11 cellular contexts compared by ENCODE assay signal in genomic region chr1:167683641-167684502, GRCh38. TPM values are rescaled to one million over a fixed set of nuclear protein-coding genes. Genes with fewer than 3 reads are reported as not detected.
DNase-seq lines count a peak whose midpoint lies in the region; ATAC-seq, FAIRE-seq and TF ChIP-seq lines count a peak whose summit lies in the region.
"Had no signal": no experiment of that assay in that cellular context is flagged by ENCODE, and none has a peak within 500 bp of the region (broad histone marks: within the 10 kb centered on the region; RNA-seq: fewer than 3 reads in every experiment).

No MANE protein-coding gene starts in this region.

- H3K9ac ChIP-seq in DND-41 (ENCODE audit: low read depth, low read length), result no peak overlapping the region

- peaks cover 0 to 59% (median 12%) of the 10 kb centered on the region in 3 donors for H3K36me3 Mint-ChIP-seq in naive thymus-derived CD8-positive, alpha-beta T cell

- peaks cover 57% of the 10 kb centered on the region for H3K79me2 ChIP-seq in DND-41 (ENCODE audit: insufficient read depth, low read length)

- intact Hi-C loops in thyroid gland (cut with DNase I), result no loop called here

- H3K4me3 Mint-ChIP-seq in naive thymus-derived CD8-positive, alpha-beta T cell, result no peak overlapping the region
- H3K4me3 Mint-ChIP-seq: HFFc6, nephron had no signal

- peaks cover 46% of the 10 kb centered on the region for H4K20me1 ChIP-seq in DND-41 (ENCODE audit: insufficient read depth, low read length)

- no peak for FAIRE-seq in GM19239 (lab: Jason Lieb, UNC)

- ATAC-seq in DND-41 (ENCODE audit: insufficient read depth, low read depth), result no peak
- no peak for ATAC-seq in naive thymus-derived CD8-positive, alpha-beta T cell

- H3K27ac Mint-ChIP-seq in naive thymus-derived CD8-positive, alpha-beta T cell, result peak overlapping the region in 9 of 10 donors; percentile 59 to 93 (median 78)
- H3K27ac Mint-ChIP-seq: HFFc6, nephron had no signal

- H2AFZ ChIP-seq in DND-41 (ENCODE audit: low read depth, low read length), result no peak overlapping the region

- H3K4me1 Mint-ChIP-seq in naive thymus-derived CD8-positive, alpha-beta T cell, result peaks cover 14 to 52% (median 31%) of the 10 kb centered on the region in 4 donors

- no peak for TF ChIP-seq CTCF in DND-41 (IDR thresholded peaks at IDR 0.05; ENCODE audit: borderline replicate concordance, extremely low read depth, low read length, poor library complexity, severe bottlenecking)
- no peak for TF ChIP-seq CTCF in thyroid gland (IDR thresholded peaks at IDR 0.05)

- no peak overlapping the region for H3K4me3 ChIP-seq in DND-41 (ENCODE audit: low read depth in 1 of 2, low read length in 2 of 2)
- H3K4me3 ChIP-seq in SJCRH30, result no peak overlapping the region
- no peak overlapping the region for H3K4me3 ChIP-seq in esophagus (ENCODE audit: low read depth in 1 of 2, low read length in 2 of 2)
- no peak overlapping the region for H3K4me3 ChIP-seq in thyroid gland (replicated peaks in 1 of 3)

- no peak for TF ChIP-seq POLR2A in thyroid gland (IDR thresholded peaks at IDR 0.05)

- H3K9me3 ChIP-seq in DND-41 (ENCODE audit: insufficient read depth, low read length, severe bottlenecking) (no peaks in the 10 kb centered on the region), SJCRH30 (replicated peaks) (no peaks in the 10 kb centered on the region), esophagus (ENCODE audit: control insufficient read depth in 2 of 2, insufficient read depth in 1 of 2, low read depth in 1 of 2, low read length in 1 of 2) (no peaks in the 10 kb centered on the region), thyroid gland (no peaks in the 10 kb centered on the region)

- H3K4me1 ChIP-seq in DND-41 (ENCODE audit: insufficient read depth, low read length), result no peaks in the 10 kb centered on the region
- peaks cover 14% of the 10 kb centered on the region for H3K4me1 ChIP-seq in SJCRH30
- H3K4me1 ChIP-seq in esophagus (ENCODE audit: control insufficient read depth in 2 of 2, insufficient read depth in 2 of 2, low read length in 1 of 2), result peaks cover 2 to 11% of the 10 kb centered on the region in 2 donors
- no peaks in the 10 kb centered on the region for H3K4me1 ChIP-seq in thyroid gland

- POLR2A ChIA-PET in naive thymus-derived CD8-positive, alpha-beta T cell (lab: Charles Lee), result interaction anchor here (0.5 kb wide), 1 partner anchor 9 kb away, joined by 6 read pairs; no protein-coding TSS in a partner anchor

- H3K27ac ChIP-seq in DND-41 (ENCODE audit: low read length), result peak overlapping the region; percentile 33
- H3K27ac ChIP-seq in SJCRH30, result no peak overlapping the region
- H3K27ac ChIP-seq in esophagus (ENCODE audit: low read depth in 2 of 2, low read length in 1 of 2), result peak overlapping the region; percentile 15 to 40
- no peak overlapping the region for H3K27ac ChIP-seq in thyroid gland

- no peaks in the 10 kb centered on the region for H3K9me3 Mint-ChIP-seq in naive thymus-derived CD8-positive, alpha-beta T cell
- H3K9me3 Mint-ChIP-seq: HFFc6, nephron had no signal

- DNase-seq in DND-41 (no peak), SJCRH30 (peak; percentile 62 to 66), thyroid gland (no peak), GM19239 (ENCODE audit: insufficient read length, low spot score) (no peak), CD1c-positive myeloid dendritic cell (ENCODE audit: extremely low spot score) (no peak)
- no peak for DNase-seq in naive thymus-derived CD8-positive, alpha-beta T cell
- DNase-seq in activated CD4-positive, alpha-beta T cell treated with anti-CD3 and anti-CD28 coated beads, Interleukin-2, amount 50 U/mL, for 48 hours, result no peak
- DNase-seq: HFFc6, MM.1S had no signal

- H3K36me3 ChIP-seq in DND-41 (ENCODE audit: insufficient read depth, low read length) (peaks cover 96% of the 10 kb centered on the region), SJCRH30 (no peaks in the 10 kb centered on the region), esophagus (ENCODE audit: control insufficient read depth in 2 of 2, insufficient read depth in 2 of 2, low read length in 1 of 2) (no peaks in the 10 kb centered on the region), thyroid gland (no peaks in the 10 kb centered on the region)

- H3K27me3 ChIP-seq in DND-41 (ENCODE audit: insufficient read depth, low read length, poor library complexity) (no peaks in the 10 kb centered on the region), SJCRH30 (no peaks in the 10 kb centered on the region), esophagus (ENCODE audit: control insufficient read depth in 1 of 2, insufficient read depth in 2 of 2, low read length in 2 of 2) (no peaks in the 10 kb centered on the region), thyroid gland (no peaks in the 10 kb centered on the region)

- 54 to 66% methylated on average over 15 of the region's 15 CpGs for WGBS in esophagus, 2 donors
- 60% methylated on average over 15 of the region's 15 CpGs for WGBS in thyroid gland, 2 donors

- no peak overlapping the region for H3K4me2 ChIP-seq in DND-41 (ENCODE audit: insufficient read depth, low read length)

- H3K27me3 Mint-ChIP-seq in naive thymus-derived CD8-positive, alpha-beta T cell, result no peaks in the 10 kb centered on the region

RNA-seq across cellular contexts. Expression of gene MPZL1, which starts 37.9 kb away (rescaled TPM):
- total RNA-seq in SJCRH30 (2014; rRNA removed; shearing (Covaris generic)), result 57.9 and 63.0 TPM in 2 replicates
- 10 to 100 TPM; 16.2 to 22.5 TPM for polyA plus RNA-seq in esophagus
- 1 to 10 TPM; 6.9 to 8.3 TPM for total RNA-seq in naive thymus-derived CD8-positive, alpha-beta T cell
- polyA plus RNA-seq in naive thymus-derived CD8-positive, alpha-beta T cell, result 1 to 10 TPM; 7.9 to 8.9 (median 8.2) TPM
- 10 to 100 TPM; 52.6 to 90.2 (median 61.8) TPM for total RNA-seq in thyroid gland

RNA-seq across cellular contexts. Expression of gene RCSD1, which starts 53.8 kb away (rescaled TPM):
- 0.16 and 0.20 TPM in 2 replicates for total RNA-seq in SJCRH30 (2014; rRNA removed; shearing (Covaris generic))
- polyA plus RNA-seq in esophagus, result 1 to 10 TPM; 1.5 to 1.7 TPM
- 100 to 1,000 TPM; 149 to 156 TPM for total RNA-seq in naive thymus-derived CD8-positive, alpha-beta T cell
- 100 to 1,000 TPM; 121 to 132 (median 124) TPM for polyA plus RNA-seq in naive thymus-derived CD8-positive, alpha-beta T cell
- total RNA-seq in thyroid gland, result 10 to 100 TPM in 2 of 4 donors, 1 to 10 TPM in 2; 7.1 to 14.2 (median 10.8) TPM
- total RNA-seq: HFFc6 had no signal

Comparison
In these comparisons a context has a peak if more than half of its experiments do, and no peak if none do; other contexts are left out.
1. DNase-seq: peak in SJCRH30 (2 of 2); none in DND-41 (single experiment), naive thymus-derived CD8-positive, alpha-beta T cell (0 of 10), thyroid gland (0 of 2), GM19239 (single experiment), activated CD4-positive, alpha-beta T cell treated with anti-CD3 and anti-CD28 coated beads, Interleukin-2, amount 50 U/mL, for 48 hours (0 of 2) and CD1c-positive myeloid dendritic cell (single experiment).
2. H3K27ac ChIP-seq: peak in DND-41 (single experiment) and esophagus (2 of 2); none in SJCRH30 (single experiment) and thyroid gland (0 of 3).
3. RNA of gene RCSD1, which starts 53.8 kb away (total RNA-seq): 149 to 156 TPM in naive thymus-derived CD8-positive, alpha-beta T cell; 7.1 to 14.2 TPM in thyroid gland and 0.16 to 0.20 TPM in SJCRH30; every median in the first group is over 4 times any median in the second.